Comparison of ENCODE assay signal across 8 cellular contexts in genomic region chr3:161914703-161915102, GRCh38.
DNase-seq lines count a peak whose midpoint lies in the region; ATAC-seq and TF ChIP-seq lines count a peak whose summit lies in the region.

No MANE protein-coding gene starts in this region.

- no peak for TF ChIP-seq POLR2A in thyroid gland (IDR thresholded peaks at IDR 0.05)

- POLR2A ChIA-PET in WTC11 (lab: Charles Lee), result interaction anchor here (0.6 kb wide), 1 partner anchor 9 kb away, joined by 4 read pairs; no protein-coding TSS in a partner anchor

- H3K27ac Mint-ChIP-seq in WTC11, result no peak overlapping the region
- no peak overlapping the region for H3K27ac Mint-ChIP-seq in T-helper 2 cell treated with Interferon-gamma antibody and Interleukin-4, amounts not matched to agents 5 μg/mL and 100 μg/mL, for 36 hours
- H3K27ac Mint-ChIP-seq in activated T-cell treated with anti-CD3 and anti-CD28 coated beads, Interleukin-2, amount 50 U/mL, for 24 hours, result no peak overlapping the region

- DNase-seq in AG08396 (ENCODE audit: low spot score), result peak; percentile 7
- peak; percentile 5 for DNase-seq in NAMALWA (ENCODE audit: low spot score)
- DNase-seq in WTC11 (ENCODE audit: low spot score), result peak; percentile 57
- peak; percentile 45 for DNase-seq in iPS-NIHi11 (ENCODE audit: low spot score)
- DNase-seq in T-helper 2 cell treated with Interferon-gamma antibody and Interleukin-4, amounts not matched to agents 5 μg/mL and 100 μg/mL, for 36 hours (ENCODE audit: low spot score), result no peak
- no peak for DNase-seq in thyroid gland
- no peak for DNase-seq in activated T-cell treated with anti-CD3 and anti-CD28 coated beads, Interleukin-2, amount 50 U/mL, for 24 hours

- no peak overlapping the region for H3K4me3 ChIP-seq in thyroid gland (replicated peaks in 1 of 3)

- peak; percentile 24; the same call in 1 of the 2 replicates for TF ChIP-seq CTCF in WTC11 (IDR thresholded peaks at IDR 0.05)
- no peak for TF ChIP-seq CTCF in thyroid gland (IDR thresholded peaks at IDR 0.05)

- peak; percentile 96 for ATAC-seq in WTC11
- no peak for ATAC-seq in GM21825 (IDR thresholded peaks at IDR 0.05; ENCODE audit: unreplicated experiment)

- H3K9me3 Mint-ChIP-seq in WTC11, result peaks cover 15% of the 10 kb centered on the region
- peaks cover 11% of the 10 kb centered on the region for H3K9me3 Mint-ChIP-seq in T-helper 2 cell treated with Interferon-gamma antibody and Interleukin-4, amounts not matched to agents 5 μg/mL and 100 μg/mL, for 36 hours
- peaks cover under 1% of the 10 kb centered on the region for H3K9me3 Mint-ChIP-seq in activated T-cell treated with anti-CD3 and anti-CD28 coated beads, Interleukin-2, amount 50 U/mL, for 24 hours

- 25 to 29% methylated on average over 8 of the region's 8 CpGs for WGBS in thyroid gland, 2 donors

- no peak overlapping the region for H3K4me3 Mint-ChIP-seq in WTC11
- H3K4me3 Mint-ChIP-seq in T-helper 2 cell treated with Interferon-gamma antibody and Interleukin-4, amounts not matched to agents 5 μg/mL and 100 μg/mL, for 36 hours, result no peak overlapping the region
- H3K4me3 Mint-ChIP-seq in activated T-cell treated with anti-CD3 and anti-CD28 coated beads, Interleukin-2, amount 50 U/mL, for 24 hours, result no peak overlapping the region

- H3K27ac ChIP-seq in thyroid gland, result no peak overlapping the region

- no peaks in the 10 kb centered on the region for H3K4me1 ChIP-seq in thyroid gland

- no peaks in the 10 kb centered on the region for H3K27me3 ChIP-seq in thyroid gland

- peaks cover 9% of the 10 kb centered on the region for H3K4me1 Mint-ChIP-seq in WTC11
- H3K4me1 Mint-ChIP-seq in T-helper 2 cell treated with Interferon-gamma antibody and Interleukin-4, amounts not matched to agents 5 μg/mL and 100 μg/mL, for 36 hours (ENCODE audit: low read depth), result no peaks in the 10 kb centered on the region
- no peaks in the 10 kb centered on the region for H3K4me1 Mint-ChIP-seq in activated T-cell treated with anti-CD3 and anti-CD28 coated beads, Interleukin-2, amount 50 U/mL, for 24 hours (ENCODE audit: low read depth)

- CTCF ChIA-PET in WTC11 (lab: Charles Lee), result interaction anchor here (0.8 to 1.6 kb wide), 4 partner anchors 218 to 1576 kb away, joined by 3 to 7 read pairs (median 4); no protein-coding TSS in a partner anchor

- no peaks in the 10 kb centered on the region for H3K27me3 Mint-ChIP-seq in WTC11 (ENCODE audit: low read depth)
- no peaks in the 10 kb centered on the region for H3K27me3 Mint-ChIP-seq in T-helper 2 cell treated with Interferon-gamma antibody and Interleukin-4, amounts not matched to agents 5 μg/mL and 100 μg/mL, for 36 hours (ENCODE audit: low read depth)
- H3K27me3 Mint-ChIP-seq in activated T-cell treated with anti-CD3 and anti-CD28 coated beads, Interleukin-2, amount 50 U/mL, for 24 hours, result no peaks in the 10 kb centered on the region

- intact Hi-C loops in thyroid gland (cut with DNase I), result no loop called here

- H3K36me3 Mint-ChIP-seq in WTC11, result peaks cover 16% of the 10 kb centered on the region
- no peaks in the 10 kb centered on the region for H3K36me3 Mint-ChIP-seq in T-helper 2 cell treated with Interferon-gamma antibody and Interleukin-4, amounts not matched to agents 5 μg/mL and 100 μg/mL, for 36 hours (ENCODE audit: low read depth)
- H3K36me3 Mint-ChIP-seq in activated T-cell treated with anti-CD3 and anti-CD28 coated beads, Interleukin-2, amount 50 U/mL, for 24 hours (ENCODE audit: low read depth), result no peaks in the 10 kb centered on the region

- H3K9me3 ChIP-seq in thyroid gland, result no peaks in the 10 kb centered on the region

- H3K36me3 ChIP-seq in thyroid gland, result no peaks in the 10 kb centered on the region

TF ChIP-seq in WTC11, 78 proteins besides CTCF, POLR2A, EP300 and RAD21 (continues in another document):
- TF ChIP-seq ZNF121 (CRISPR knock-in tag; IDR thresholded peaks at IDR 0.05), result no peak
- no peak for TF ChIP-seq AFF4 (CRISPR knock-in tag; IDR thresholded peaks at IDR 0.05; ENCODE audit: borderline replicate concordance)
- no peak for TF ChIP-seq ESRRA (CRISPR knock-in tag; IDR thresholded peaks at IDR 0.05; ENCODE audit: borderline replicate concordance)
- TF ChIP-seq TCF7 (CRISPR knock-in tag; IDR thresholded peaks at IDR 0.05; ENCODE audit: low read depth), result no peak
- TF ChIP-seq NR1H2 (CRISPR knock-in tag; IDR thresholded peaks at IDR 0.05), result no peak
- TF ChIP-seq, protein P1, sequence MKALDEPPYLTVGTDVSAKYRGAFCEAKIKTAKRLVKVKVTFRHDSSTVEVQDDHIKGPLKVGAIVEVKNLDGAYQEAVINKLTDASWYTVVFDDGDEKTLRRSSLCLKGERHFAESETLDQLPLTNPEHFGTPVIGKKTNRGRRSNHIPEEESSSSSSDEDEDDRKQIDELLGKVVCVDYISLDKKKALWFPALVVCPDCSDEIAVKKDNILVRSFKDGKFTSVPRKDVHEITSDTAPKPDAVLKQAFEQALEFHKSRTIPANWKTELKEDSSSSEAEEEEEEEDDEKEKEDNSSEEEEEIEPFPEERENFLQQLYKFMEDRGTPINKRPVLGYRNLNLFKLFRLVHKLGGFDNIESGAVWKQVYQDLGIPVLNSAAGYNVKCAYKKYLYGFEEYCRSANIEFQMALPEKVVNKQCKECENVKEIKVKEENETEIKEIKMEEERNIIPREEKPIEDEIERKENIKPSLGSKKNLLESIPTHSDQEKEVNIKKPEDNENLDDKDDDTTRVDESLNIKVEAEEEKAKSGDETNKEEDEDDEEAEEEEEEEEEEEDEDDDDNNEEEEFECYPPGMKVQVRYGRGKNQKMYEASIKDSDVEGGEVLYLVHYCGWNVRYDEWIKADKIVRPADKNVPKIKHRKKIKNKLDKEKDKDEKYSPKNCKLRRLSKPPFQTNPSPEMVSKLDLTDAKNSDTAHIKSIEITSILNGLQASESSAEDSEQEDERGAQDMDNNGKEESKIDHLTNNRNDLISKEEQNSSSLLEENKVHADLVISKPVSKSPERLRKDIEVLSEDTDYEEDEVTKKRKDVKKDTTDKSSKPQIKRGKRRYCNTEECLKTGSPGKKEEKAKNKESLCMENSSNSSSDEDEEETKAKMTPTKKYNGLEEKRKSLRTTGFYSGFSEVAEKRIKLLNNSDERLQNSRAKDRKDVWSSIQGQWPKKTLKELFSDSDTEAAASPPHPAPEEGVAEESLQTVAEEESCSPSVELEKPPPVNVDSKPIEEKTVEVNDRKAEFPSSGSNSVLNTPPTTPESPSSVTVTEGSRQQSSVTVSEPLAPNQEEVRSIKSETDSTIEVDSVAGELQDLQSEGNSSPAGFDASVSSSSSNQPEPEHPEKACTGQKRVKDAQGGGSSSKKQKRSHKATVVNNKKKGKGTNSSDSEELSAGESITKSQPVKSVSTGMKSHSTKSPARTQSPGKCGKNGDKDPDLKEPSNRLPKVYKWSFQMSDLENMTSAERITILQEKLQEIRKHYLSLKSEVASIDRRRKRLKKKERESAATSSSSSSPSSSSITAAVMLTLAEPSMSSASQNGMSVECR (CRISPR knock-in tag; IDR thresholded peaks at IDR 0.05; ENCODE audit: borderline replicate concordance), result no peak
- no peak for TF ChIP-seq ZSCAN18 (CRISPR knock-in tag; IDR thresholded peaks at IDR 0.05)

Comparison
In these comparisons a context has a peak if more than half of its experiments do, and no peak if none do; other contexts are left out.
1. DNase-seq: peak in AG08396 (single experiment), NAMALWA (single experiment), WTC11 (single experiment) and iPS-NIHi11 (single experiment); none in T-helper 2 cell treated with Interferon-gamma antibody and Interleukin-4, amounts not matched to agents 5 μg/mL and 100 μg/mL, for 36 hours (single experiment), thyroid gland (0 of 2) and activated T-cell treated with anti-CD3 and anti-CD28 coated beads, Interleukin-2, amount 50 U/mL, for 24 hours (single experiment).